In genomic region chr10:100182908-100183307, GRCh38 we compare ENCODE assay signal across 13 cellular contexts. TPM values are rescaled to one million over a fixed set of nuclear protein-coding genes. Genes with fewer than 3 reads are reported as not detected.
A peak's percentile ranks its signal among the peaks of the same experiment; 100 is the strongest.
DNase-seq lines count a peak whose midpoint lies in the region; ATAC-seq and TF ChIP-seq lines count a peak whose summit lies in the region.
"Had no signal": no experiment of that assay in that cellular context is flagged by ENCODE, and none has a peak within 500 bp of the region (broad histone marks: within the 10 kb centered on the region; RNA-seq: fewer than 3 reads in every experiment).

No MANE protein-coding gene starts in this region.

- intact Hi-C loops in CD4-positive, alpha-beta T cell (cut with DNase I, micrococcal nuclease), result loop anchor here in 1 of 2 experiments (5.0 to 10.0 kb wide), 3 partner anchors 171 to 1738 kb away; partner anchors contain the start of gene HPS1

- no peaks in the 10 kb centered on the region for H3K9me3 Mint-ChIP-seq in CD4-positive, alpha-beta T cell

- H3K36me3 Mint-ChIP-seq in CD4-positive, alpha-beta T cell (ENCODE audit: low read depth), result peaks cover 71% of the 10 kb centered on the region

- CTCF ChIA-PET in CD4-positive, alpha-beta T cell (lab: Charles Lee), result no interaction called here

- H3K27ac Mint-ChIP-seq in CD4-positive, alpha-beta T cell, result no peak overlapping the region
- H3K27ac Mint-ChIP-seq: activated naive CD8-positive, alpha-beta T cell had no signal

- ATAC-seq in GM21737 (IDR thresholded peaks at IDR 0.05; ENCODE audit: unreplicated experiment) (no peak), HG02759 (IDR thresholded peaks at IDR 0.05; ENCODE audit: unreplicated experiment) (no peak), HG03139 (IDR thresholded peaks at IDR 0.05; ENCODE audit: unreplicated experiment) (no peak)
- no peak for ATAC-seq in CD4-positive, alpha-beta T cell (ENCODE audit: poor library complexity)

- peaks cover 40% of the 10 kb centered on the region for H3K4me1 ChIP-seq in BLaER1
- H3K4me1 ChIP-seq in adipocyte (ENCODE audit: control insufficient read depth, insufficient read depth, low read length), result peaks cover 53% of the 10 kb centered on the region
- H3K4me1 ChIP-seq in muscle layer of duodenum (ENCODE audit: control insufficient read depth in 1 of 2, insufficient read depth in 2 of 2, low read length in 2 of 2), result peaks cover 13 to 15% of the 10 kb centered on the region in 2 donors

- H3K9me3 ChIP-seq in BLaER1 (no peaks in the 10 kb centered on the region), adipocyte (ENCODE audit: control insufficient read depth, low read length) (no peaks in the 10 kb centered on the region), muscle layer of duodenum (ENCODE audit: control insufficient read depth in 1 of 2, low read length in 2 of 2) (no peaks in the 10 kb centered on the region)
- no peaks in the 10 kb centered on the region for H3K9me3 ChIP-seq in CD4-positive, alpha-beta T cell (ENCODE audit: control insufficient read depth, low read length)

- peaks cover 55% of the 10 kb centered on the region for H3K36me3 ChIP-seq in BLaER1
- H3K36me3 ChIP-seq in adipocyte (ENCODE audit: control insufficient read depth, insufficient read depth, low read length, severe bottlenecking), result peaks cover 11% of the 10 kb centered on the region
- peaks cover 18 to 27% of the 10 kb centered on the region in 2 donors for H3K36me3 ChIP-seq in muscle layer of duodenum (ENCODE audit: control insufficient read depth in 1 of 2, insufficient read depth in 2 of 2, low read length in 2 of 2)

- POLR2A ChIA-PET in CD4-positive, alpha-beta T cell (lab: Charles Lee), result no interaction called here

- TF ChIP-seq CTCF in HL-60 (IDR thresholded peaks at IDR 0.05; ENCODE audit: insufficient read depth, low read length), result no peak
- TF ChIP-seq CTCF in CD4-positive, alpha-beta T cell (IDR thresholded peaks at IDR 0.05), result no peak

- DNase-seq in HL-60 (ENCODE audit: low read depth in 1 of 2, low spot score in 1 of 2) (no peak), adipocyte (ENCODE audit: low read depth) (no peak)
- DNase-seq in CD4-positive, alpha-beta T cell, result no peak
- DNase-seq: foreskin melanocyte, NCI-H1436 treated with DMSO at 0.1 percent for 48 hours had no signal

- H3K9ac ChIP-seq in BLaER1 (no peak overlapping the region), adipocyte (ENCODE audit: low read length) (peak overlapping the region; percentile 9)
- H3K9ac ChIP-seq: GM23248 had no signal

- H3K27me3 ChIP-seq in BLaER1 (no peaks in the 10 kb centered on the region), HL-60 (ENCODE audit: insufficient read depth, poor library complexity, severe bottlenecking) (no peaks in the 10 kb centered on the region), adipocyte (replicated peaks; ENCODE audit: control insufficient read depth, insufficient read depth, low read length) (no peaks in the 10 kb centered on the region), muscle layer of duodenum (ENCODE audit: low read depth, low read length) (no peaks in the 10 kb centered on the region)
- H3K27me3 ChIP-seq in CD4-positive, alpha-beta T cell (ENCODE audit: control insufficient read depth, insufficient read depth, low read length), result no peaks in the 10 kb centered on the region
- H3K27me3 ChIP-seq: cardiac muscle cell had no signal

- H3K4me2 ChIP-seq in BLaER1, result peak overlapping the region; percentile 89

- no peak overlapping the region for H3K27ac ChIP-seq in BLaER1
- peak overlapping the region; percentile 97 for H3K27ac ChIP-seq in HL-60 (replicated peaks)
- H3K27ac ChIP-seq in muscle layer of duodenum (ENCODE audit: low read length), result peak overlapping the region; percentile 29
- H3K27ac ChIP-seq in CD4-positive, alpha-beta T cell (ENCODE audit: low read depth, low read length), result no peak overlapping the region
- H3K27ac ChIP-seq: cardiac muscle cell, GM23248 had no signal

- H3K4me3 ChIP-seq in BLaER1, result no peak overlapping the region
- H3K4me3 ChIP-seq in HL-60 (replicated peaks; ENCODE audit: insufficient read depth, low read length), result peak overlapping the region; percentile 70
- H3K4me3 ChIP-seq in adipocyte (ENCODE audit: low read length), result no peak overlapping the region
- H3K4me3 ChIP-seq in muscle layer of duodenum (ENCODE audit: low read depth in 1 of 2, low read length in 2 of 2), result no peak overlapping the region
- H3K4me3 ChIP-seq: cardiac muscle cell, GM23248 had no signal

- peaks cover 48% of the 10 kb centered on the region for H4K20me1 ChIP-seq in BLaER1

- H3K4me3 Mint-ChIP-seq in CD4-positive, alpha-beta T cell, result no peak overlapping the region

- peaks cover 63% of the 10 kb centered on the region for H3K4me1 Mint-ChIP-seq in CD4-positive, alpha-beta T cell (ENCODE audit: low read depth)

- H3K27me3 Mint-ChIP-seq in CD4-positive, alpha-beta T cell, result no peaks in the 10 kb centered on the region
- H3K27me3 Mint-ChIP-seq: activated naive CD8-positive, alpha-beta T cell had no signal

RNA-seq across cellular contexts. Expression of gene ERLIN1, which starts 2.9 kb away (rescaled TPM):
- 1 to 10 TPM; 1.5 to 2.9 TPM for total RNA-seq in CD4-positive, alpha-beta T cell

RNA-seq across cellular contexts. Expression of gene CHUK, which starts 46.5 kb away (rescaled TPM):
- total RNA-seq in CD4-positive, alpha-beta T cell, result 10 to 100 TPM in 1 of 2 experiments, 1 to 10 TPM in 1; 9.7 to 13.6 TPM

Comparison
In these comparisons a context has a peak if more than half of its experiments do, and no peak if none do; other contexts are left out.
1. H3K27ac ChIP-seq: peak in HL-60 (single experiment) and muscle layer of duodenum (single experiment); none in BLaER1 (single experiment) and CD4-positive, alpha-beta T cell (single experiment).